19 cellular contexts compared by ENCODE assay signal in genomic region chr15:25776071-25776740, GRCh38.
DNase-seq lines count a peak whose midpoint lies in the region; ATAC-seq and TF ChIP-seq lines count a peak whose summit lies in the region.
"Had no signal": no experiment of that assay in that cellular context is flagged by ENCODE, and none has a peak within 500 bp of the region (broad histone marks: within the 10 kb centered on the region; RNA-seq: fewer than 3 reads in every experiment).

No MANE protein-coding gene starts in this region.

- H3K4me2 ChIP-seq in Karpas-422 (ENCODE audit: low read depth, low read length, poor library complexity, severe bottlenecking), result no peak overlapping the region

- no peak overlapping the region for H3K9ac ChIP-seq in Karpas-422 (ENCODE audit: low read length)

- peak overlapping the region; percentile 93 for H3K27ac Mint-ChIP-seq in chondrocyte (ENCODE audit: unreplicated experiment)
- peak overlapping the region; percentile 93 for H3K27ac Mint-ChIP-seq in nephron progenitor cell
- H3K27ac Mint-ChIP-seq: activated T-cell treated with anti-CD3 and anti-CD28 coated beads, Interleukin-2, amount 50 U/mL, for 72 hours; stimulated activated memory B cell treated with anti-CD40 and anti-IgM and Interleukin-4, amounts not matched to agents 10 μg/mL and 1 μg/mL and 100 μg/mL, for 72 hours had no signal

- H3K9me3 Mint-ChIP-seq in chondrocyte (ENCODE audit: low read depth), result no peaks in the 10 kb centered on the region
- H3K9me3 Mint-ChIP-seq in nephron progenitor cell, result no peaks in the 10 kb centered on the region
- H3K9me3 Mint-ChIP-seq: activated T-cell treated with anti-CD3 and anti-CD28 coated beads, Interleukin-2, amount 50 U/mL, for 72 hours; CD8-positive, alpha-beta memory T cell; stimulated activated memory B cell treated with anti-CD40 and anti-IgM and Interleukin-4, amounts not matched to agents 10 μg/mL and 1 μg/mL and 100 μg/mL, for 72 hours had no signal

- TF ChIP-seq CTCF in chondrocyte (IDR thresholded peaks at IDR 0.05) (no peak), nephron progenitor cell (IDR thresholded peaks at IDR 0.05) (no peak)

- DNase-seq in Right ventricle myocardium superior (peak; percentile 30), right cardiac atrium (no peak), chondrocyte (ENCODE audit: low spot score) (peak; percentile 61), nephron progenitor cell (no peak), NCI-H1048 (lab: John Stamatoyannopoulos, UW) (no peak), Karpas-422 (no peak), NCI-H345 (lab: John Stamatoyannopoulos, UW) (no peak)
- DNase-seq: activated T-cell treated with anti-CD3 and anti-CD28 coated beads, Interleukin-2, amount 50 U/mL, for 72 hours; CD8-positive, alpha-beta memory T cell; cerebellar nuclear complex; DMS79; NCI-H1436; NCI-H82; stimulated activated CD4-positive, alpha-beta T cell treated with anti-CD3 and anti-CD28 coated beads, Interleukin-12 subunit alpha, Interleukin-12 subunit beta, amount 100 ng/mL, for 4 hours; upper lobe of right lung had no signal

- H3K9me3 ChIP-seq in right cardiac atrium (ENCODE audit: control insufficient read depth, low read length) (no peaks in the 10 kb centered on the region), Karpas-422 (ENCODE audit: low read length) (peaks cover 20% of the 10 kb centered on the region)
- H3K9me3 ChIP-seq: upper lobe of right lung had no signal

- H4K20me1 ChIP-seq in Karpas-422 (ENCODE audit: insufficient read depth, low read depth, low read length), result no peaks in the 10 kb centered on the region

- intact Hi-C loops in Right ventricle myocardium superior (cut with DNase I) (no loop called here), right cardiac atrium (cut with DNase I) (loop anchor here in 1 of 4 donors (10.0 kb wide), 1 partner anchor 79 kb away; no protein-coding TSS in a partner anchor)

- no peak for ATAC-seq in Right ventricle myocardium superior (ENCODE audit: poor library complexity)
- no peak for ATAC-seq in right cardiac atrium
- no peak for ATAC-seq in HG03095 (IDR thresholded peaks at IDR 0.05; ENCODE audit: unreplicated experiment)
- ATAC-seq: activated T-cell treated with anti-CD3 and anti-CD28 coated beads, Interleukin-2, amount 50 U/mL, for 72 hours; Panc1 had no signal

- no peaks in the 10 kb centered on the region for H3K9me2 ChIP-seq in Karpas-422 (replicated peaks; ENCODE audit: insufficient read depth, low read length)

- no peak overlapping the region for H2AFZ ChIP-seq in Karpas-422 (ENCODE audit: low read length)

- H3K4me1 ChIP-seq in right cardiac atrium (ENCODE audit: control insufficient read depth, insufficient read depth, low read length), result peaks cover 2% of the 10 kb centered on the region
- H3K4me1 ChIP-seq in Karpas-422 (ENCODE audit: low read length), result no peaks in the 10 kb centered on the region

- no peaks in the 10 kb centered on the region for H3K79me2 ChIP-seq in Karpas-422 (ENCODE audit: low read length)

- H3K4me3 Mint-ChIP-seq in chondrocyte (ENCODE audit: unreplicated experiment) (no peak overlapping the region), nephron progenitor cell (no peak overlapping the region)
- H3K4me3 Mint-ChIP-seq: CD8-positive, alpha-beta memory T cell; stimulated activated memory B cell treated with anti-CD40 and anti-IgM and Interleukin-4, amounts not matched to agents 10 μg/mL and 1 μg/mL and 100 μg/mL, for 72 hours had no signal

- no peaks in the 10 kb centered on the region for H3K27me3 ChIP-seq in right cardiac atrium (ENCODE audit: control insufficient read depth, insufficient read depth)
- H3K27me3 ChIP-seq in Karpas-422 (ENCODE audit: low read length), result no peaks in the 10 kb centered on the region
- H3K27me3 ChIP-seq: upper lobe of right lung had no signal

- H3K4me3 ChIP-seq in right cardiac atrium (ENCODE audit: low read length) (no peak overlapping the region), Karpas-422 (ENCODE audit: low read length) (no peak overlapping the region)
- H3K4me3 ChIP-seq: mucosa of descending colon, upper lobe of right lung had no signal

- H3K36me3 Mint-ChIP-seq in chondrocyte (ENCODE audit: low read depth) (peaks cover 32% of the 10 kb centered on the region), nephron progenitor cell (ENCODE audit: low read depth) (no peaks in the 10 kb centered on the region)
- H3K36me3 Mint-ChIP-seq: stimulated activated memory B cell treated with anti-CD40 and anti-IgM and Interleukin-4, amounts not matched to agents 10 μg/mL and 1 μg/mL and 100 μg/mL, for 72 hours had no signal

- no peaks in the 10 kb centered on the region for H3K36me3 ChIP-seq in Karpas-422 (ENCODE audit: insufficient read depth, low read length)

- no peaks in the 10 kb centered on the region for H3K27me3 Mint-ChIP-seq in chondrocyte (ENCODE audit: low read depth)
- H3K27me3 Mint-ChIP-seq in nephron progenitor cell (ENCODE audit: low read depth, poor library complexity), result peaks cover 5% of the 10 kb centered on the region
- H3K27me3 Mint-ChIP-seq: CD8-positive, alpha-beta memory T cell had no signal

- 88% methylated on average over 14 of the region's 14 CpGs for WGBS in right cardiac atrium

- peaks cover 82% of the 10 kb centered on the region for H3K4me1 Mint-ChIP-seq in chondrocyte (ENCODE audit: low read depth)
- peaks cover 48% of the 10 kb centered on the region for H3K4me1 Mint-ChIP-seq in nephron progenitor cell

- no peak overlapping the region for H3K27ac ChIP-seq in right cardiac atrium (ENCODE audit: low read length)
- no peak overlapping the region for H3K27ac ChIP-seq in Karpas-422 (ENCODE audit: low read length)
- H3K27ac ChIP-seq: upper lobe of right lung had no signal

Comparison
In these comparisons a context has a peak if more than half of its experiments do, and no peak if none do; other contexts are left out.
1. DNase-seq: peak in Right ventricle myocardium superior (single experiment) and chondrocyte (single experiment); none in right cardiac atrium (0 of 3), nephron progenitor cell (single experiment), NCI-H1048 (single experiment), Karpas-422 (single experiment) and NCI-H345 (single experiment).